Comparison of ENCODE assay signal across 9 cellular contexts in genomic region chr5:87340716-87341115, GRCh38.
DNase-seq lines count a peak whose midpoint lies in the region; ATAC-seq, FAIRE-seq and TF ChIP-seq lines count a peak whose summit lies in the region.
"Had no signal": no experiment of that assay in that cellular context is flagged by ENCODE, and none has a peak within 500 bp of the region (broad histone marks: within the 10 kb centered on the region; RNA-seq: fewer than 3 reads in every experiment).

No MANE protein-coding gene starts in this region.

- FAIRE-seq in GM12892 (lab: Jason Lieb, UNC), result peak; percentile 73
- no peak for FAIRE-seq in frontal cortex (lab: Jason Lieb, UNC)

- no peak overlapping the region for H3K4me3 ChIP-seq in fibroblast of pulmonary artery (replicated peaks; ENCODE audit: low read depth, low read length)

- ATAC-seq in GM21515 (IDR thresholded peaks at IDR 0.05; ENCODE audit: unreplicated experiment), result peak; percentile 99
- peak; percentile 99 for ATAC-seq in HG03575 (IDR thresholded peaks at IDR 0.05; ENCODE audit: extremely low read depth, insufficient number of reproducible peaks, low FRiP score, unreplicated experiment)
- ATAC-seq: HCT116 had no signal

- no peak for TF ChIP-seq POLR2A in GM12892 (IDR thresholded peaks at IDR 0.05; ENCODE audit: low read depth, low read length)

- no peak for DNase-seq in GM12892 (ENCODE audit: insufficient read length)
- DNase-seq in fibroblast of pulmonary artery (ENCODE audit: low read depth), result peak; percentile 27
- no peak for DNase-seq in frontal cortex (ENCODE audit: low spot score in 2 of 2)
- DNase-seq in SKM-1 treated with dmso at 0.1 percent for 144 hours (lab: John Stamatoyannopoulos, UW; ENCODE audit: unreplicated experiment), result no peak
- no peak for DNase-seq in DMS79 (lab: John Stamatoyannopoulos, UW)
- no peak for DNase-seq in HT-29 (ENCODE audit: low spot score)

- TF ChIP-seq CTCF in fibroblast of pulmonary artery (IDR thresholded peaks at IDR 0.05; ENCODE audit: low read length, missing control alignments), result no peak
